In genomic region chr17:71883845-71884244, GRCh38 we compare ENCODE assay signal across 20 cellular contexts.
DNase-seq lines count a peak whose midpoint lies in the region; ATAC-seq, FAIRE-seq and TF ChIP-seq lines count a peak whose summit lies in the region.
"Had no signal": no experiment of that assay in that cellular context is flagged by ENCODE, and none has a peak within 500 bp of the region (broad histone marks: within the 10 kb centered on the region; RNA-seq: fewer than 3 reads in every experiment).

No MANE protein-coding gene starts in this region.

- TF ChIP-seq CTCF in A549 (IDR thresholded peaks at IDR 0.05) (no peak), GM06990 (IDR thresholded peaks at IDR 0.05; ENCODE audit: insufficient read depth, low read length, poor library complexity, severe bottlenecking) (no peak), PC-9 (conservative IDR thresholded peaks at IDR 0.05) (no peak), dorsolateral prefrontal cortex (IDR thresholded peaks at IDR 0.05 in 54 of 56, conservative IDR thresholded peaks at IDR 0.05 in 2 of 56; ENCODE audit: low read depth in 1 of 56, partially characterized antibody in 56 of 56) (no peak)

- FAIRE-seq in A549 (lab: Jason Lieb, UNC) (peak; percentile 43), urothelium cell line (lab: Jason Lieb, UNC) (peak; percentile 48)
- FAIRE-seq: G401.6, GM12892, GM19239, H1 had no signal

- no peaks in the 10 kb centered on the region for H3K36me3 ChIP-seq in GM06990 (ENCODE audit: control insufficient read depth, insufficient read depth, low read length)
- no peaks in the 10 kb centered on the region for H3K36me3 ChIP-seq in PC-9 (ENCODE audit: low read depth)
- H3K36me3 ChIP-seq: BLaER1 had no signal

- no peak for DNase-seq in A549 (ENCODE audit: low read depth in 1 of 2, low spot score in 1 of 2)
- DNase-seq in GM06990 (ENCODE audit: extremely low read depth, insufficient read length) = peak; percentile 20
- no peak for DNase-seq in PC-9
- DNase-seq in urothelium cell line (ENCODE audit: low spot score) = no peak
- no peak for DNase-seq in dorsolateral prefrontal cortex
- DNase-seq: Caco-2; CD4-positive, CD25-positive, alpha-beta regulatory T cell; CD8-positive, alpha-beta T cell; DMS153; DND-41; GM23248; H7; HCEC 1CT had no signal

- H3K9me2 ChIP-seq in PC-9 (ENCODE audit: insufficient read depth) = no peaks in the 10 kb centered on the region

- no peak for TF ChIP-seq RAD21 in A549 (conservative IDR thresholded peaks at IDR 0.05 in 1 of 2, IDR thresholded peaks at IDR 0.05 in 1 of 2)

- H3K4me3 ChIP-seq in A549 (no peak overlapping the region), GM06990 (replicated peaks; ENCODE audit: low read depth, low read length) (no peak overlapping the region), PC-9 (no peak overlapping the region), dorsolateral prefrontal cortex (no peak overlapping the region)
- H3K4me3 ChIP-seq: BLaER1, GM23248 had no signal

- H3K79me2 ChIP-seq in PC-9 (ENCODE audit: low read depth) = no peaks in the 10 kb centered on the region

- BruUV-seq in PC-9 (replicated peaks; lab: Mats Ljungman, UMichigan) = no TSS peak

- CTCF ChIA-PET in A549 (lab: Yijun Ruan, JAX) = interaction anchor here (0.9 kb wide), 1 partner anchor 11 kb away, joined by 3 read pairs; no protein-coding TSS in a partner anchor
- CTCF ChIA-PET in PC-9 (lab: Charles Lee) = interaction anchor here (0.5 kb wide), 1 partner anchor 484 kb away, joined by 3 read pairs; no protein-coding TSS in a partner anchor

- H3K27ac ChIP-seq in A549 (no peak overlapping the region), PC-9 (no peak overlapping the region), dorsolateral prefrontal cortex (no peak overlapping the region)
- H3K27ac ChIP-seq: BLaER1, C4-2B, GM23248 had no signal

- ATAC-seq in A549 (no peak), HG03469 (IDR thresholded peaks at IDR 0.05; ENCODE audit: unreplicated experiment) (no peak)
- ATAC-seq: CD8-positive, alpha-beta T cell had no signal

- H3K4me1 ChIP-seq in A549 (no peaks in the 10 kb centered on the region), PC-9 (replicated peaks; ENCODE audit: insufficient read depth) (no peaks in the 10 kb centered on the region)
- H3K4me1 ChIP-seq: BLaER1, Caco-2 had no signal

- WGBS in A549 (ENCODE audit: missing lambda C conversion rate) = 6% methylated on average over 3 of the region's 3 CpGs

- intact Hi-C loops in PC-9 (cut with micrococcal nuclease; ENCODE audit: unreplicated experiment) = no loop called here
- intact Hi-C loops in dorsolateral prefrontal cortex (cut with DNase I) = no loop called here

- TF ChIP-seq POLR2A in A549 (IDR thresholded peaks at IDR 0.05; ENCODE audit: low read length) = no peak

- H3K4me2 ChIP-seq in A549 (no peak overlapping the region), PC-9 (no peak overlapping the region)
- H3K4me2 ChIP-seq: BLaER1 had no signal

- POLR2A ChIA-PET in A549 (lab: Yijun Ruan, JAX) (no interaction called here), PC-9 (lab: Charles Lee; ENCODE audit: unreplicated experiment) (no interaction called here)

- no peak for TF ChIP-seq EP300 in A549 (IDR thresholded peaks at IDR 0.05)

- no peaks in the 10 kb centered on the region for H3K9me3 ChIP-seq in A549
- H3K9me3 ChIP-seq in PC-9 (ENCODE audit: insufficient read depth, low read depth) = no peaks in the 10 kb centered on the region
- H3K9me3 ChIP-seq: BLaER1, Caco-2 had no signal

- no peaks in the 10 kb centered on the region for H3K27me3 ChIP-seq in GM06990 (replicated peaks; ENCODE audit: control insufficient read depth, insufficient read depth, low read length)
- H3K27me3 ChIP-seq in PC-9 (ENCODE audit: insufficient read depth, low read depth) = no peaks in the 10 kb centered on the region
- no peaks in the 10 kb centered on the region for H3K27me3 ChIP-seq in dorsolateral prefrontal cortex
- H3K27me3 ChIP-seq: BLaER1 had no signal

- no peaks in the 10 kb centered on the region for H3F3A ChIP-seq in PC-9 (ENCODE audit: insufficient read depth, low read depth)

- H2AFZ ChIP-seq in PC-9 = 0 out of 2 replicates have a peak overlapping the region, but pooled peaks have one; percentile 11
- H2AFZ ChIP-seq: GM23248 had no signal

- no peaks in the 10 kb centered on the region for H4K20me1 ChIP-seq in PC-9 (ENCODE audit: insufficient read depth)
- H4K20me1 ChIP-seq: BLaER1 had no signal

TF ChIP-seq in A549, 52 proteins besides CTCF, POLR2A, EP300 and RAD21:
- TF ChIP-seq, protein P1, sequence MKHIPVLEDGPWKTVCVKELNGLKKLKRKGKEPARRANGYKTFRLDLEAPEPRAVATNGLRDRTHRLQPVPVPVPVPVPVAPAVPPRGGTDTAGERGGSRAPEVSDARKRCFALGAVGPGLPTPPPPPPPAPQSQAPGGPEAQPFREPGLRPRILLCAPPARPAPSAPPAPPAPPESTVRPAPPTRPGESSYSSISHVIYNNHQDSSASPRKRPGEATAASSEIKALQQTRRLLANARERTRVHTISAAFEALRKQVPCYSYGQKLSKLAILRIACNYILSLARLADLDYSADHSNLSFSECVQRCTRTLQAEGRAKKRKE (CRISPR knock-in tag; IDR thresholded peaks at IDR 0.05; ENCODE audit: low read depth) = no peak
- TF ChIP-seq MAZ (IDR thresholded peaks at IDR 0.05; ENCODE audit: borderline replicate concordance, low read depth, low read length) (no peak), RNF2 (IDR thresholded peaks at IDR 0.05; ENCODE audit: borderline replicate concordance, low read depth) (no peak), NPAS2 (CRISPR knock-in tag; IDR thresholded peaks at IDR 0.05; ENCODE audit: borderline replicate concordance) (no peak), RARB (CRISPR knock-in tag; IDR thresholded peaks at IDR 0.05) (no peak), CBX8 (IDR thresholded peaks at IDR 0.05) (no peak), CBX2 (IDR thresholded peaks at IDR 0.05; ENCODE audit: borderline replicate concordance, low read depth) (no peak), ZC3H11A (IDR thresholded peaks at IDR 0.05) (no peak)
- TF ChIP-seq, protein P2, sequence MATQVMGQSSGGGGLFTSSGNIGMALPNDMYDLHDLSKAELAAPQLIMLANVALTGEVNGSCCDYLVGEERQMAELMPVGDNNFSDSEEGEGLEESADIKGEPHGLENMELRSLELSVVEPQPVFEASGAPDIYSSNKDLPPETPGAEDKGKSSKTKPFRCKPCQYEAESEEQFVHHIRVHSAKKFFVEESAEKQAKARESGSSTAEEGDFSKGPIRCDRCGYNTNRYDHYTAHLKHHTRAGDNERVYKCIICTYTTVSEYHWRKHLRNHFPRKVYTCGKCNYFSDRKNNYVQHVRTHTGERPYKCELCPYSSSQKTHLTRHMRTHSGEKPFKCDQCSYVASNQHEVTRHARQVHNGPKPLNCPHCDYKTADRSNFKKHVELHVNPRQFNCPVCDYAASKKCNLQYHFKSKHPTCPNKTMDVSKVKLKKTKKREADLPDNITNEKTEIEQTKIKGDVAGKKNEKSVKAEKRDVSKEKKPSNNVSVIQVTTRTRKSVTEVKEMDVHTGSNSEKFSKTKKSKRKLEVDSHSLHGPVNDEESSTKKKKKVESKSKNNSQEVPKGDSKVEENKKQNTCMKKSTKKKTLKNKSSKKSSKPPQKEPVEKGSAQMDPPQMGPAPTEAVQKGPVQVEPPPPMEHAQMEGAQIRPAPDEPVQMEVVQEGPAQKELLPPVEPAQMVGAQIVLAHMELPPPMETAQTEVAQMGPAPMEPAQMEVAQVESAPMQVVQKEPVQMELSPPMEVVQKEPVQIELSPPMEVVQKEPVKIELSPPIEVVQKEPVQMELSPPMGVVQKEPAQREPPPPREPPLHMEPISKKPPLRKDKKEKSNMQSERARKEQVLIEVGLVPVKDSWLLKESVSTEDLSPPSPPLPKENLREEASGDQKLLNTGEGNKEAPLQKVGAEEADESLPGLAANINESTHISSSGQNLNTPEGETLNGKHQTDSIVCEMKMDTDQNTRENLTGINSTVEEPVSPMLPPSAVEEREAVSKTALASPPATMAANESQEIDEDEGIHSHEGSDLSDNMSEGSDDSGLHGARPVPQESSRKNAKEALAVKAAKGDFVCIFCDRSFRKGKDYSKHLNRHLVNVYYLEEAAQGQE (IDR thresholded peaks at IDR 0.05) = no peak
TF ChIP-seq in A549: peak in this region for 0.
